ENCODE assay signal across 8 cellular contexts in genomic region chr9:5586391-5586802, GRCh38. TPM values are rescaled to one million over a fixed set of nuclear protein-coding genes. Genes with fewer than 3 reads are reported as not detected.
A peak's percentile ranks its signal among the peaks of the same experiment; 100 is the strongest.
DNase-seq lines count a peak whose midpoint lies in the region; ATAC-seq, FAIRE-seq and TF ChIP-seq lines count a peak whose summit lies in the region.

No MANE protein-coding gene starts in this region.

- TF ChIP-seq POLR2A in endothelial cell of umbilical vein (IDR thresholded peaks at IDR 0.05; ENCODE audit: low read depth, low read length), result no peak

- POLR2A ChIA-PET in endothelial cell of umbilical vein (lab: Charles Lee), result interaction anchor here (0.9 kb wide), 1 partner anchor 134 kb away, joined by 6 read pairs; no protein-coding TSS in a partner anchor

- peak; percentile 43 for ATAC-seq in GM19023 (IDR thresholded peaks at IDR 0.05; ENCODE audit: unreplicated experiment)
- ATAC-seq in HG03520 (IDR thresholded peaks at IDR 0.05; ENCODE audit: unreplicated experiment), result peak; percentile 36

- no peaks in the 10 kb centered on the region for H4K20me1 ChIP-seq in endothelial cell of umbilical vein (replicated peaks; ENCODE audit: control insufficient read depth, extremely low read depth, insufficient read depth, low read length)

- H3K9ac ChIP-seq in endothelial cell of umbilical vein (replicated peaks; ENCODE audit: extremely low read depth, insufficient read depth, low read length), result no peak overlapping the region

- H3K27ac ChIP-seq in endothelial cell of umbilical vein (ENCODE audit: insufficient read depth, low read depth, low read length) (peak overlapping the region; percentile 55), tibial artery (no peak overlapping the region)

- CTCF ChIA-PET in endothelial cell of umbilical vein (lab: Charles Lee), result interaction anchor here (0.7 to 5.5 kb wide), 5 partner anchors 75 to 401 kb away, joined by 3 to 53 read pairs (median 9); partner anchors contain the start of genes CD274 and INSL6

- H3K4me1 ChIP-seq in endothelial cell of umbilical vein (ENCODE audit: control insufficient read depth, extremely low read depth, insufficient read depth, low read length), result peaks cover 32% of the 10 kb centered on the region
- H3K4me1 ChIP-seq in tibial artery, result peaks cover 0 to 14% (median 4%) of the 10 kb centered on the region in 4 donors

- H3K4me3 ChIP-seq in AG10803 (ENCODE audit: low read length) (no peak overlapping the region), endothelial cell of umbilical vein (replicated peaks in 1 of 3; ENCODE audit: insufficient read depth in 1 of 3, low read depth in 1 of 3, low read length in 3 of 3) (no peak overlapping the region), tibial artery (no peak overlapping the region)

- dilution Hi-C loops in endothelial cell of umbilical vein (cut with MboI; ENCODE audit: extremely low pct_ligation_motif_present, low sequenced_read_pairs), result no loop called here

- intact Hi-C loops in endothelial cell of umbilical vein (cut with micrococcal nuclease), result loop anchor here (2.0 kb wide), 1 partner anchor 76 kb away; the partner anchor contains the start of gene PDCD1LG2
- intact Hi-C loops in cardiac septum (cut with DNase I), result no loop called here
- intact Hi-C loops in tibial artery (cut with DNase I; ENCODE audit: low total_unique reads), result loop anchor here (10.0 kb wide), 1 partner anchor 842 kb away; the partner anchor contains the start of gene AK3

- BruUV-seq in endothelial cell of umbilical vein (replicated peaks; lab: Mats Ljungman, UMichigan), result no TSS peak

- H3K27me3 ChIP-seq in endothelial cell of umbilical vein (ENCODE audit: control insufficient read depth in 2 of 2, insufficient read depth in 2 of 2, low read length in 2 of 2) (no peaks in the 10 kb centered on the region), tibial artery (no peaks in the 10 kb centered on the region)

- H3K9me1 ChIP-seq in endothelial cell of umbilical vein (replicated peaks; ENCODE audit: control insufficient read depth, extremely low read depth, insufficient read depth, low read length), result no peaks in the 10 kb centered on the region

- TF ChIP-seq CTCF in AG10803 (conservative IDR thresholded peaks at IDR 0.05; ENCODE audit: low read length), result no peak
- no peak for TF ChIP-seq CTCF in endothelial cell of umbilical vein (IDR thresholded peaks at IDR 0.05; ENCODE audit: extremely low read depth in 1 of 2, insufficient read depth in 1 of 2, low read depth in 1 of 2, low read length in 2 of 2)
- TF ChIP-seq CTCF in tibial artery (IDR thresholded peaks at IDR 0.05), result no peak

- H3K79me2 ChIP-seq in endothelial cell of umbilical vein (ENCODE audit: control insufficient read depth, insufficient read depth, low read length), result no peaks in the 10 kb centered on the region

- no peak for FAIRE-seq in endothelial cell of umbilical vein (lab: Jason Lieb, UNC)

- DNase-seq in AG10803 (ENCODE audit: low read depth) (peak; percentile 88), endothelial cell of umbilical vein (ENCODE audit: low read depth, low spot score) (no peak), epidermal melanocyte (ENCODE audit: insufficient read length, low spot score) (no peak), cardiac septum (ENCODE audit: low spot score) (no peak), tibial artery (no peak), NCI-H1930 (lab: John Stamatoyannopoulos, UW) (no peak)

- no peak overlapping the region for H3K4me2 ChIP-seq in endothelial cell of umbilical vein (ENCODE audit: insufficient read depth, low read length)

- H3K36me3 ChIP-seq in endothelial cell of umbilical vein (ENCODE audit: control insufficient read depth in 2 of 2, extremely low read depth in 1 of 2, insufficient read depth in 2 of 2, low read length in 2 of 2) (no peaks in the 10 kb centered on the region), tibial artery (no peaks in the 10 kb centered on the region)

- H2AFZ ChIP-seq in endothelial cell of umbilical vein (ENCODE audit: low read depth, low read length), result peak overlapping the region; percentile 79

- no peaks in the 10 kb centered on the region for H3K9me3 ChIP-seq in endothelial cell of umbilical vein (replicated peaks; ENCODE audit: control insufficient read depth, insufficient read depth, low read length)
- no peaks in the 10 kb centered on the region for H3K9me3 ChIP-seq in tibial artery

TF ChIP-seq in endothelial cell of umbilical vein, 7 proteins besides CTCF, POLR2A, EP300 and RAD21:
- TF ChIP-seq EZH2 (IDR thresholded peaks at IDR 0.05; ENCODE audit: borderline replicate concordance, low read depth, low read length, severe bottlenecking) (no peak), MAX (IDR thresholded peaks at IDR 0.05; ENCODE audit: insufficient read depth, insufficient read length) (no peak), POLR2AphosphoS5 (IDR thresholded peaks at IDR 0.05; ENCODE audit: insufficient read depth, low read depth, low read length) (no peak), MYC (IDR thresholded peaks at IDR 0.05; ENCODE audit: low read depth, low read length) (no peak), GATA2 (IDR thresholded peaks at IDR 0.05; ENCODE audit: insufficient read depth, insufficient read length, low read depth, low read length) (no peak), FOS (IDR thresholded peaks at IDR 0.05; ENCODE audit: borderline replicate concordance, insufficient read depth, low read length) (no peak), JUN (IDR thresholded peaks at IDR 0.05; ENCODE audit: borderline replicate concordance, insufficient read depth, insufficient read length, low read depth) (no peak)

RNA-seq across cellular contexts. Expression of gene RIC1, which starts 42.5 kb away (rescaled TPM):
- total RNA-seq in endothelial cell of umbilical vein (23.5 and 24.8 TPM in 2 replicates), cardiac septum (9.3 TPM)
- 14.0 and 14.2 TPM in 2 replicates for polyA plus RNA-seq in endothelial cell of umbilical vein
- 10.9 and 13.3 TPM in 2 replicates for polyA plus RNA-seq in endothelial cell of umbilical vein (2011; cell fraction: cytosol; rRNA removed)
- 58.3 and 58.6 TPM in 2 replicates for polyA plus RNA-seq in endothelial cell of umbilical vein (2011; cell fraction: nucleus; rRNA removed)
- 15.6 and 17.7 TPM in 2 replicates for polyA plus RNA-seq in endothelial cell of umbilical vein (2012)
- 60.0 and 65.5 TPM in 2 replicates for polyA minus RNA-seq in endothelial cell of umbilical vein
- 14.2 TPM for polyA minus RNA-seq in endothelial cell of umbilical vein (2011; cell fraction: cytosol; rRNA and poly(A)+ RNA removed)
- 94.0 and 134 TPM in 2 replicates for polyA minus RNA-seq in endothelial cell of umbilical vein (2011; cell fraction: nucleus; rRNA and poly(A)+ RNA removed)
